Comparison of ENCODE assay signal across 9 cellular contexts in the genomic region with DNA sequence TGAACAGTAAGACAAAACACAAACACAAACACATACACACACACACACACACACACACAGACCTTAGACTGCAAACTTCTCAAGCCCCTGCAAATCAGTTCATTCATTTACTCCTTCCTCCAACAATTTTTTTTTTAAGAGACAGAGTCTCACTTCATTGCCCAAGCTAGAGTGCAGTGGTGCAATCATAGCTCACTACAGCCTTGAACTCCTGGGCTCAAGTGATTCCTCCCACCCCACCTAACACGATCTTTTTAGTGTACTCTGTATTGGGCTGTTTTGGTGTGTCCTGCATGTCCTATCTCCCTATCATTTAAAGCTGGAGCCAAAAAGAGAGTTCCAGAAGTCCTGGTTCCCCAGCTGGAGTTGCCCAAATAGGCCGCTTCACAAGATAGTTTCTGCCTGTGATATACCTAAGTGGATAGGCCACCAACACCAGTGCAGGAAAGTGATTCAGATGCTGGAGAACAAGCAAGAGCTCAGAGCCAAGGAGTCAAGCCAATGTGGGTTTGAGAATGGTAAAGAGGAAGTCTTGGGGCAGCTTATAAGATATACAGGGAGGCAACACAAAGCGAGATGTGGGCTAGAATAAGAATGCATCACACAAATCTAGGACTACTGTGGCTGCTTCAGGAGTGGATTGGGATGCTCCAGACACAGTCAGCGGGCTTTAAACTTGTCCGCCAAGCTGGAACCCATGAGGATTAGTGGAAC.
DNase-seq lines count a peak whose midpoint lies in the region; ATAC-seq and TF ChIP-seq lines count a peak whose summit lies in the region.
"Had no signal": no experiment of that assay in that cellular context is flagged by ENCODE, and none has a peak within 500 bp of the region (broad histone marks: within the 10 kb centered on the region; RNA-seq: fewer than 3 reads in every experiment).

No MANE protein-coding gene starts in this region.

- H3K27me3 ChIP-seq in thyroid gland: no peaks in the 10 kb centered on the region

- WGBS in thyroid gland, 2 donors: 83 to 87% methylated on average over 5 of the region's 5 CpGs

- DNase-seq in left lobe of liver (ENCODE audit: low spot score) (no peak), thyroid gland (no peak), RWPE1 (ENCODE audit: low spot score) (no peak), NCI-H345 (lab: John Stamatoyannopoulos, UW) (no peak), anterior cingulate cortex (lab: John Stamatoyannopoulos, UW) (no peak)
- DNase-seq: DMS 273 treated with DMSO at 0.1 percent for 48 hours had no signal

- peaks cover 0 to 9% of the 10 kb centered on the region in 2 donors for H3K4me1 ChIP-seq in thyroid gland

- no peaks in the 10 kb centered on the region for H3K36me3 ChIP-seq in thyroid gland

- TF ChIP-seq CTCF in thyroid gland (IDR thresholded peaks at IDR 0.05): no peak
- TF ChIP-seq CTCF in RWPE1 (conservative IDR thresholded peaks at IDR 0.05; ENCODE audit: low read depth): no peak

- H3K9me3 ChIP-seq in thyroid gland: no peaks in the 10 kb centered on the region

- intact Hi-C loops in thyroid gland (cut with DNase I): no loop called here

- TF ChIP-seq POLR2A in thyroid gland (IDR thresholded peaks at IDR 0.05): no peak

- POLR2A ChIA-PET in RWPE1 (lab: Yijun Ruan, JAX; ENCODE audit: low non-redundant PET): no interaction called here

- ATAC-seq in GM18870 (IDR thresholded peaks at IDR 0.05; ENCODE audit: unreplicated experiment) (peak; percentile 27), GM21786 (IDR thresholded peaks at IDR 0.05; ENCODE audit: unreplicated experiment) (peak; percentile 35), HG03432 (IDR thresholded peaks at IDR 0.05; ENCODE audit: unreplicated experiment) (peak; percentile 40), left lobe of liver (peak; percentile 27)

- no peak overlapping the region for H3K27ac ChIP-seq in thyroid gland
- H3K27ac ChIP-seq in RWPE1: no peak overlapping the region

- CTCF ChIA-PET in RWPE1 (lab: Yijun Ruan, JAX): interaction anchor here (0.5 to 0.7 kb wide), 2 partner anchors 14 to 18 kb away, joined by 3 read pairs; no protein-coding TSS in a partner anchor

- no peak overlapping the region for H3K4me3 ChIP-seq in thyroid gland (replicated peaks in 1 of 3)
